Comparison of ENCODE assay signal across 30 cellular contexts in the genomic region with DNA sequence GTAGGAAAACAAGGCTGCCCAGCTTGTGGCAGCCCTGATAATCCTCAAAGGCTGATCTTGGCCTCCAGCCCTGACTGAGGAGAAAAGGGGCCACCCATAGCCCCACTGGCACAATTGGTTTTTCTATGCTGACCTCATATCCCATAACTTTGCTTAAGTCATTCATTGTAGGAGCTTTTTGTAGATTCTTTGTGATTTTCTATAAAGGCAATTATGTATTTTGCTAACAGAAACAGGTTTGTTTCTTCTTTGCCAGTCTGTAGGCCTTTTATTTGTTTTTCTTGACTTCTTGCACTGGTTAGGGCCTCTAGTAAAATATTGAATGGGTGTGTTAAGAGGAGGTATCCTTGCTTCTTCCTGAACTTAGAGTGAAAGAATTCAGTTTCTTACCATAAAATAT.
"Had no signal": no experiment of that assay in that cellular context is flagged by ENCODE, and none has a peak within 500 bp of the region (broad histone marks: within the 10 kb centered on the region; RNA-seq: fewer than 3 reads in every experiment).

No MANE protein-coding gene starts in this region.

- H2AFZ ChIP-seq: neural progenitor cell, parathyroid adenoma had no signal

- H3K4me3 ChIP-seq: left lung, lower lobe of right lung, neural progenitor cell, right atrium auricular region, skin epidermis, stomach, testis, thyroid gland, transverse colon, upper lobe of left lung, vagina had no signal

- H3K27ac ChIP-seq: left lung, lower lobe of right lung, neural progenitor cell, neutrophil, parathyroid adenoma, right atrium auricular region, skin epidermis, stomach, testis, thyroid gland, transverse colon, upper lobe of left lung, vagina had no signal

- ATAC-seq: left colon; left lung; lower lobe of right lung; natural killer cell; sciatic nerve; stimulated activated naive B cell treated with anti-CD40 and anti-IgM and Interleukin-4, amounts not matched to agents 10 μg/mL and 1 μg/mL and 100 μg/mL, for 72 hours; stimulated activated naive CD8-positive, alpha-beta T cell treated with anti-CD3 and anti-CD28 coated beads, Interleukin-15, Interleukin-2, amounts not matched to agents 100 U/mL and 50 U/mL, for 24 hours had no signal

- H3K79me2 ChIP-seq: parathyroid adenoma had no signal

- H3K4me1 ChIP-seq: parathyroid adenoma had no signal

- H3K27me3 ChIP-seq: left lung, neural progenitor cell, neutrophil, right atrium auricular region, stomach, testis, thyroid gland, transverse colon, upper lobe of left lung, vagina had no signal

- DNase-seq: hypothalamus; immature natural killer cell; kidney; left colon; lower lobe of right lung; mammary epithelial cell; mesenchymal stem cell; naive B cell; natural killer cell; nephron progenitor cell; occipital lobe; stimulated activated CD4-positive, alpha-beta T cell treated with anti-CD3 and anti-CD28 coated beads, Interleukin-12 subunit alpha, Interleukin-12 subunit beta, amount 100 ng/mL, for 4 hours; stimulated activated CD4-positive, alpha-beta T cell treated with anti-CD3 and anti-CD28 coated beads, Interleukin-15, amount 100 ng/mL, for 24 hours; stimulated activated CD4-positive, alpha-beta T cell treated with anti-CD3 and anti-CD28 coated beads, Interleukin-2, amount 100 ng/mL, for 24 hours; stimulated activated CD4-positive, alpha-beta T cell treated with anti-CD3 and anti-CD28 coated beads, Interleukin-4, amount 100 ng/mL, for 1 hour; stimulated activated naive B cell treated with anti-CD40 and anti-IgM and Interleukin-4, amounts not matched to agents 10 μg/mL and 1 μg/mL and 100 μg/mL, for 72 hours; stimulated activated naive CD8-positive, alpha-beta T cell treated with anti-CD3 and anti-CD28 coated beads, Interleukin-15, Interleukin-2, amounts not matched to agents 100 U/mL and 50 U/mL, for 24 hours; stomach; testis; thyroid gland; transverse colon; upper lobe of left lung had no signal

- H3K4me2 ChIP-seq: neural progenitor cell had no signal

- H3K9ac ChIP-seq: neural progenitor cell, parathyroid adenoma had no signal

- H3K9me3 ChIP-seq: left lung, lower lobe of right lung, neutrophil, right atrium auricular region, stomach, testis, thyroid gland, transverse colon, upper lobe of left lung, vagina had no signal

- H3K36me3 ChIP-seq: left lung, lower lobe of right lung, neural progenitor cell, neutrophil, right atrium auricular region, stomach, thyroid gland, transverse colon, upper lobe of left lung, vagina had no signal
